Comparison of ENCODE assay signal across 23 cellular contexts in the genomic region with DNA sequence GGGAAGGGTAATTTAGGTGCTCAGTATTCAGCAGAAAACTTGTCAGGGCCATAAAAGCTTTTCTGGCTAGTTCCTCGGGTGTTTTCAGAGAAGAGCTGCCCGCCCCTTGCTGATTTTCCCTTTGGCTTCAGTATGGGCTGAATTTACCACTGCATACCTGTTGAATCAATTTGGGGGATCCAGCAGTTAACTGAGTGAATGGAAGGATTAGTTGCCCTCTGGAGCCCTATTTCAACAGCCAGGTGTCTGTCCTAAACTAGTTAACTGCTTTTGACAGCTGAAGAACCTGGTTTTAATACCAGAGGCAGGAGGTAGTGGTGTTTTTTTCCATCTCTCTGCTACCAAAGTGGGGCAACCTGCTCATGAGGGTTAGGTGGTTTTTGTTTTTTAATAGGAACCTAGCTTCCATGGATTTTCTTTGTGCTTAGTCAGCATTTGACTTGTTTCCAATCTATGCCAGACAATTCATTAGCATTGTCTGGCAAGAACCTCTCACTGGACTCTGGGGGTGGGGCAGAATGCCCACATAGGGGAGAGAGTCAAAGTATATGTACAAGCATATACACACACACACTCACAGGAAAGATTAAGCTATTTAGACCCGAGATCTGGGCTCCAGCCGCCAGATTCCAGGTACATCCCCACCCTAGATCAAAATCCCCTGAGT.
DNase-seq lines count a peak whose midpoint lies in the region; ATAC-seq and TF ChIP-seq lines count a peak whose summit lies in the region.
"Had no signal": no experiment of that assay in that cellular context is flagged by ENCODE, and none has a peak within 500 bp of the region (broad histone marks: within the 10 kb centered on the region; RNA-seq: fewer than 3 reads in every experiment).

No MANE protein-coding gene starts in this region.

- H3K4me1 ChIP-seq in vagina: no peaks in the 10 kb centered on the region

- H3K27ac ChIP-seq in VCaP: peak overlapping the region; percentile 50
- H3K27ac ChIP-seq in vagina: no peak overlapping the region
- H3K27ac ChIP-seq: BLaER1, coronary artery had no signal

- H3K9me3 ChIP-seq in vagina: no peaks in the 10 kb centered on the region
- H3K9me3 ChIP-seq: BLaER1 had no signal

- H3K27me3 ChIP-seq in vagina: no peaks in the 10 kb centered on the region
- H3K27me3 ChIP-seq: BLaER1 had no signal

- H3K4me3 ChIP-seq in vagina: no peak overlapping the region
- H3K4me3 ChIP-seq: BLaER1, coronary artery had no signal

- no peak for ATAC-seq in GM21423 (IDR thresholded peaks at IDR 0.05; ENCODE audit: unreplicated experiment)
- ATAC-seq: activated CD8-positive, alpha-beta T cell treated with anti-CD3 and anti-CD28 coated beads for 36 hours; activated naive CD4-positive, alpha-beta T cell treated with anti-CD3 and anti-CD28 coated beads, Interleukin-2, amount 50 U/mL, for 72 hours; activated T-helper 17 cell treated with anti-CD3 and anti-CD28 coated beads, Interleukin-2, amount 50 U/mL, for 72 hours had no signal

- no peak for TF ChIP-seq POLR2A in vagina (IDR thresholded peaks at IDR 0.05)

- H3K36me3 ChIP-seq in vagina: no peaks in the 10 kb centered on the region
- H3K36me3 ChIP-seq: BLaER1 had no signal

- peak in 2 of 3 experiments; percentile 71 to 89 for DNase-seq in NCI-H1417 (lab: John Stamatoyannopoulos, UW)
- DNase-seq in NCI-H1417 treated with DMSO at 0.1 percent for 48 hours (lab: John Stamatoyannopoulos, UW): no peak
- peak; percentile 51 for DNase-seq in NCI-H146 treated with DMSO at 0.1 percent for 48 hours (lab: John Stamatoyannopoulos, UW; ENCODE audit: unreplicated experiment)
- peak; percentile 32 for DNase-seq in retina
- DNase-seq in DMS114 treated with DMSO at 0.1 percent for 48 hours (lab: John Stamatoyannopoulos, UW; ENCODE audit: unreplicated experiment): no peak
- no peak for DNase-seq in vagina (ENCODE audit: extremely low spot score in 2 of 2)
- DNase-seq: activated CD4-positive, alpha-beta T cell treated with anti-CD3 and anti-CD28 coated beads for 1 hour; activated CD8-positive, alpha-beta T cell treated with anti-CD3 and anti-CD28 coated beads for 36 hours; anterior cingulate cortex; effector memory CD4-positive, alpha-beta T cell; erythroblast; head of caudate nucleus; naive B cell; NCI-H1048; NCI-H524 treated with DMSO at 0.1 percent for 48 hours; nucleus accumbens; RPMI8226 had no signal

- no peak for TF ChIP-seq CTCF in VCaP (conservative IDR thresholded peaks at IDR 0.05)
- TF ChIP-seq CTCF in vagina (IDR thresholded peaks at IDR 0.05): no peak

- intact Hi-C loops in vagina (cut with DNase I): no loop called here

Comparison
In these comparisons a context has a peak if more than half of its experiments do, and no peak if none do; other contexts are left out.
1. DNase-seq: peak in NCI-H1417 (2 of 3), NCI-H146 treated with DMSO at 0.1 percent for 48 hours (single experiment) and retina (single experiment); none in NCI-H1417 treated with DMSO at 0.1 percent for 48 hours (single experiment), DMS114 treated with DMSO at 0.1 percent for 48 hours (single experiment) and vagina (0 of 2).